19 cellular contexts compared by ENCODE assay signal in genomic region chr19:7677664-7678311, GRCh38. TPM values are rescaled to one million over a fixed set of nuclear protein-coding genes. Genes with fewer than 3 reads are reported as not detected.
DNase-seq lines count a peak whose midpoint lies in the region; ATAC-seq and TF ChIP-seq lines count a peak whose summit lies in the region.
"Had no signal": no experiment of that assay in that cellular context is flagged by ENCODE, and none has a peak within 500 bp of the region (broad histone marks: within the 10 kb centered on the region; RNA-seq: fewer than 3 reads in every experiment).

No MANE protein-coding gene starts in this region.

- H3K27me3 ChIP-seq in IMR-90 (ENCODE audit: control insufficient read depth, insufficient read depth, low read length) (peaks cover 11% of the 10 kb centered on the region), spleen (replicated peaks in 1 of 7) (peaks cover 0 to 51% (median 14%) of the 10 kb centered on the region in 7 donors), thyroid gland (no peaks in the 10 kb centered on the region), GM23338 (ENCODE audit: insufficient read depth) (peaks cover 10% of the 10 kb centered on the region; the same call in 1 of the 2 replicates)

- TF ChIP-seq POLR2A in IMR-90 (IDR thresholded peaks at IDR 0.05; ENCODE audit: low read depth, low read length): no peak
- no peak for TF ChIP-seq POLR2A in spleen (IDR thresholded peaks at IDR 0.05)
- no peak for TF ChIP-seq POLR2A in thyroid gland (IDR thresholded peaks at IDR 0.05)

- no peaks in the 10 kb centered on the region for H3K9me3 Mint-ChIP-seq in central memory CD8-positive, alpha-beta T cell
- H3K9me3 Mint-ChIP-seq in GM23338: peaks cover 6% of the 10 kb centered on the region

- H3K56ac ChIP-seq in IMR-90 (ENCODE audit: extremely low read depth, insufficient read depth, low read length): no peak overlapping the region

- no peak for TF ChIP-seq RAD21 in IMR-90 (IDR thresholded peaks at IDR 0.05; ENCODE audit: low read length)

- no peak overlapping the region for H3K4me3 Mint-ChIP-seq in central memory CD8-positive, alpha-beta T cell
- no peak overlapping the region for H3K4me3 Mint-ChIP-seq in GM23338
- H3K4me3 Mint-ChIP-seq: activated naive CD8-positive, alpha-beta T cell treated with anti-CD3 and anti-CD28 coated beads for 36 hours; T-helper 2 cell treated with Interferon-gamma antibody and Interleukin-4, amounts not matched to agents 5 μg/mL and 100 μg/mL, for 36 hours had no signal

- peaks cover 31% of the 10 kb centered on the region for H3K4me1 Mint-ChIP-seq in central memory CD8-positive, alpha-beta T cell
- H3K4me1 Mint-ChIP-seq in GM23338: peaks cover 4% of the 10 kb centered on the region; the same call in 1 of the 3 replicates

- peaks cover 6% of the 10 kb centered on the region; the same call in 1 of the 2 replicates for H3K36me3 ChIP-seq in IMR-90 (ENCODE audit: control insufficient read depth, insufficient read depth, low read length)
- H3K36me3 ChIP-seq in spleen: peaks cover 0 to 9% (median 7%) of the 10 kb centered on the region in 6 donors
- peaks cover 0 to 5% of the 10 kb centered on the region in 2 donors for H3K36me3 ChIP-seq in thyroid gland
- no peaks in the 10 kb centered on the region; the same call in 1 of the 2 replicates for H3K36me3 ChIP-seq in GM23338 (ENCODE audit: insufficient read depth)

- no peak overlapping the region for H4K91ac ChIP-seq in IMR-90 (ENCODE audit: insufficient read depth, low read depth, low read length)

- no peak overlapping the region for H3K23ac ChIP-seq in IMR-90 (ENCODE audit: low read depth, low read length)

- peaks cover 3% of the 10 kb centered on the region for H3K9me1 ChIP-seq in IMR-90 (ENCODE audit: insufficient read depth, low read length)

- CTCF ChIA-PET in IMR-90 (lab: Yijun Ruan, JAX): no interaction called here

- no peak overlapping the region for H3K9ac ChIP-seq in IMR-90 (ENCODE audit: low read depth, low read length)

- H2AK9ac ChIP-seq in IMR-90 (replicated peaks; ENCODE audit: low read depth, low read length, poor library complexity): no peak overlapping the region

- POLR2A ChIA-PET in IMR-90 (lab: Charles Lee; ENCODE audit: unreplicated experiment): no interaction called here

- peaks cover 14% of the 10 kb centered on the region for H3K36me3 Mint-ChIP-seq in central memory CD8-positive, alpha-beta T cell (ENCODE audit: insufficient read depth)
- peaks cover 8% of the 10 kb centered on the region for H3K36me3 Mint-ChIP-seq in GM23338 (ENCODE audit: low read depth)

- H2AFZ ChIP-seq in IMR-90 (replicated peaks; ENCODE audit: low read length, poor library complexity) (peak overlapping the region; percentile 63), GM23338 (no peak overlapping the region)

- BruUV-seq in IMR-90 (replicated peaks; lab: Mats Ljungman, UMichigan): no TSS peak

- H2AK5ac ChIP-seq in IMR-90 (ENCODE audit: low read depth, low read length): no peak overlapping the region

- no peak overlapping the region for H3K18ac ChIP-seq in IMR-90 (ENCODE audit: low read depth, low read length)

- no peak overlapping the region for H3K14ac ChIP-seq in IMR-90 (replicated peaks; ENCODE audit: low read depth, low read length)

- no peak overlapping the region for H3K27ac ChIP-seq in IMR-90 (ENCODE audit: insufficient read depth, low read length)
- H3K27ac ChIP-seq in spleen: peak overlapping the region in 7 of 8 donors; percentile 54 to 98 (median 81)
- no peak overlapping the region for H3K27ac ChIP-seq in thyroid gland
- H3K27ac ChIP-seq in GM23338 (ENCODE audit: low read depth): no peak overlapping the region
- H3K27ac ChIP-seq: C4-2B, cardiac muscle cell, heart left ventricle, sigmoid colon had no signal

- WGBS in IMR-90 (ENCODE audit: extremely low coverage in 2 of 2, insufficient read length in 1 of 2), 2 experiments: 45% methylated on average over 4 of the region's 12 CpGs; no CpG with 5 or more reads in 1 of the 2 experiments
- 28 to 43% (median 31%) methylated on average over 12 of the region's 12 CpGs for WGBS in spleen, 5 donors
- WGBS in thyroid gland, 2 donors: 56 to 60% methylated on average over 12 of the region's 12 CpGs

- in situ Hi-C loops in IMR-90 (cut with MboI; ENCODE audit: low sequenced_read_pairs): no loop called here

- H2BK15ac ChIP-seq in IMR-90 (ENCODE audit: low read depth, low read length): no peak overlapping the region

- no peak overlapping the region for H3K4me2 ChIP-seq in IMR-90 (ENCODE audit: low read depth, low read length)
- no peak overlapping the region for H3K4me2 ChIP-seq in GM23338

- dilution Hi-C loops in IMR-90 (cut with HindIII; ENCODE audit: low sequenced_read_pairs, unreplicated experiment): no loop called here

- no peak for TF ChIP-seq CTCF in IMR-90 (conservative IDR thresholded peaks at IDR 0.05; ENCODE audit: low read depth, low read length)
- peak in 1 of 11 experiments; percentile 17 for TF ChIP-seq CTCF in spleen (IDR thresholded peaks at IDR 0.05 in 8 of 11, conservative IDR thresholded peaks at IDR 0.05 in 3 of 11)
- TF ChIP-seq CTCF in thyroid gland (IDR thresholded peaks at IDR 0.05): no peak
- no peak for TF ChIP-seq CTCF in GM23338 (conservative IDR thresholded peaks at IDR 0.05; ENCODE audit: low read depth in 2 of 2)

- intact Hi-C loops in IMR-90 (cut with micrococcal nuclease): no loop called here
- intact Hi-C loops in spleen (cut with DNase I; ENCODE audit: low total_unique reads): no loop called here
- intact Hi-C loops in posterior cingulate gyrus (cut with DNase I): loop anchor here (10.0 kb wide), 1 partner anchor 113 kb away; no protein-coding TSS in a partner anchor
- intact Hi-C loops in thyroid gland (cut with DNase I): no loop called here

- H3K27ac Mint-ChIP-seq in central memory CD8-positive, alpha-beta T cell (ENCODE audit: low read depth): peak overlapping the region; percentile 11
- no peak overlapping the region for H3K27ac Mint-ChIP-seq in GM23338
- H3K27ac Mint-ChIP-seq: T-helper 2 cell treated with Interferon-gamma antibody and Interleukin-4, amounts not matched to agents 5 μg/mL and 100 μg/mL, for 36 hours had no signal

- DNase-seq in NOMO-1 (lab: John Stamatoyannopoulos, UW; ENCODE audit: unreplicated experiment in 2 of 2): peak; percentile 29 to 39
- DNase-seq in NOMO-1 treated with dmso at 0.1 percent for 144 hours (lab: John Stamatoyannopoulos, UW; ENCODE audit: unreplicated experiment): no peak
- DNase-seq in IMR-90: no peak
- no peak for DNase-seq in central memory CD8-positive, alpha-beta T cell (ENCODE audit: low spot score in 2 of 2)
- peak; percentile 81 for DNase-seq in spleen
- DNase-seq in posterior cingulate gyrus: no peak
- DNase-seq in thyroid gland: no peak
- DNase-seq in GM23338 (ENCODE audit: low spot score): no peak
- DNase-seq: 8988T; activated CD4-positive, alpha-beta T cell treated with anti-CD3 and anti-CD28 coated beads for 48 hours; activated naive CD8-positive, alpha-beta T cell treated with anti-CD3 and anti-CD28 coated beads for 36 hours; DMS79 treated with DMSO at 0.1 percent for 48 hours; effector CD4-positive, alpha-beta T cell; heart left ventricle; Right ventricle myocardium superior; sigmoid colon had no signal

- H3K79me1 ChIP-seq in IMR-90 (ENCODE audit: low read depth in 1 of 2, low read length in 2 of 2): peaks cover 0 to 20% of the 10 kb centered on the region in 2 experiments; a peak in 3 of 4 replicates

- peaks cover 53% of the 10 kb centered on the region for H3K27me3 Mint-ChIP-seq in central memory CD8-positive, alpha-beta T cell
- peaks cover 26% of the 10 kb centered on the region for H3K27me3 Mint-ChIP-seq in GM23338 (ENCODE audit: insufficient read depth, low read depth, poor library complexity)

- H3K4me1 ChIP-seq in IMR-90 (ENCODE audit: control insufficient read depth, insufficient read depth, low read length) (peaks cover 4% of the 10 kb centered on the region; the same call in 1 of the 2 replicates), spleen (peaks cover 6 to 81% (median 47%) of the 10 kb centered on the region in 6 donors), thyroid gland (peaks cover 6 to 9% of the 10 kb centered on the region in 2 donors), GM23338 (ENCODE audit: insufficient read depth) (no peaks in the 10 kb centered on the region)

- no peak overlapping the region for H3K4me3 ChIP-seq in IMR-90 (ENCODE audit: insufficient read depth, low read depth, low read length)
- H3K4me3 ChIP-seq in spleen: peak overlapping the region in 5 of 8 donors; percentile 14 to 96 (median 26)
- no peak overlapping the region for H3K4me3 ChIP-seq in thyroid gland (replicated peaks in 1 of 3)
- H3K4me3 ChIP-seq in GM23338: no peak overlapping the region
- H3K4me3 ChIP-seq: cardiac muscle cell, heart left ventricle had no signal

- 0 out of 2 replicates have a peak, but pooled peaks cover 3% of the 10 kb centered on the region for H3K79me2 ChIP-seq in GM23338 (replicated peaks; ENCODE audit: insufficient read depth)

- ATAC-seq in IMR-90 (ENCODE audit: low read depth): no peak
- no peak for ATAC-seq in central memory CD8-positive, alpha-beta T cell (replicated peaks; ENCODE audit: extremely low read depth, poor library complexity, severe bottlenecking)
- no peak for ATAC-seq in GM23338
- ATAC-seq: heart left ventricle had no signal

- no peaks in the 10 kb centered on the region for H3K9me2 ChIP-seq in GM23338 (ENCODE audit: insufficient read depth)

- no peak overlapping the region for H4K8ac ChIP-seq in IMR-90 (ENCODE audit: low read depth in 2 of 2, low read length in 2 of 2)

- H4K5ac ChIP-seq in IMR-90 (ENCODE audit: low read depth, low read length): no peak overlapping the region

- H4K20me1 ChIP-seq in IMR-90 (ENCODE audit: insufficient read depth, low read length): peaks cover 4% of the 10 kb centered on the region
- H4K20me1 ChIP-seq in GM23338 (replicated peaks; ENCODE audit: insufficient read depth): peaks cover 2% of the 10 kb centered on the region; the same call in 1 of the 2 replicates

- H3K4ac ChIP-seq in IMR-90 (ENCODE audit: low read depth, low read length): no peak overlapping the region

- H2BK120ac ChIP-seq in IMR-90 (ENCODE audit: low read depth, low read length): no peak overlapping the region

- no peak overlapping the region for H2BK5ac ChIP-seq in IMR-90 (ENCODE audit: low read depth, low read length, poor library complexity, severe bottlenecking)

- H3K9me3 ChIP-seq in IMR-90 (ENCODE audit: control insufficient read depth, insufficient read depth, low read length): peaks cover 4% of the 10 kb centered on the region; the same call in 1 of the 2 replicates
- peaks cover 0 to 5% (median 0%) of the 10 kb centered on the region in 8 donors for H3K9me3 ChIP-seq in spleen
- H3K9me3 ChIP-seq in thyroid gland: no peaks in the 10 kb centered on the region
- H3K9me3 ChIP-seq: sigmoid colon had no signal

- H2BK20ac ChIP-seq in IMR-90 (ENCODE audit: low read depth, low read length): no peak overlapping the region

- H3F3A ChIP-seq in GM23338 (replicated peaks; ENCODE audit: low read depth): 0 out of 2 replicates have a peak, but pooled peaks cover 3% of the 10 kb centered on the region

RNA-seq across cellular contexts. Expression of gene MCEMP1, which starts 0.9 kb away (rescaled TPM):
- total RNA-seq in IMR-90 (2012; rRNA removed): not detected in 2 replicates
- 0.15 TPM in 1 of 2 replicates, not detected in the other for polyA plus RNA-seq in IMR-90 (2012; rRNA removed)
- not detected in 2 replicates for polyA plus RNA-seq in IMR-90 (2012; cell fraction: cytosol; rRNA removed)
- not detected in 2 replicates for polyA plus RNA-seq in IMR-90 (2012; cell fraction: nucleus; rRNA removed; ENCODE audit: low replicate concordance)
- total RNA-seq in spleen: 10 to 100 TPM; 12.9 to 95.6 (median 28.7) TPM
- polyA plus RNA-seq in spleen: 10 to 100 TPM in 2 of 3 donors, 1 to 10 TPM in 1; 3.9 to 23.7 (median 11.7) TPM
- total RNA-seq in thyroid gland: 1 to 10 TPM in 1 of 4 donors, under 1 TPM in 1, not detected in 2; 0.54 to 1.7 TPM
- not detected in 2 replicates for total RNA-seq in GM23338 (2014; rRNA removed; shearing (Covaris generic))
- polyA plus RNA-seq in GM23338 (2016; fragmentation: Nextera tagmentation; extraction: Ambion mirVana): not detected in 2 replicates
- total RNA-seq: activated naive CD8-positive, alpha-beta T cell treated with anti-CD3 and anti-CD28 coated beads for 36 hours; cardiac muscle cell had no signal
- polyA plus RNA-seq: cardiac muscle cell had no signal

RNA-seq across cellular contexts. Expression of gene TRAPPC5, which starts 2.8 kb away (rescaled TPM):
- total RNA-seq in IMR-90 (2012; rRNA removed) (54.7 and 73.0 TPM in 2 replicates), spleen (10 to 100 TPM; 47.2 to 88.5 (median 77.4) TPM), thyroid gland (100 to 1,000 TPM in 2 of 4 donors, 10 to 100 TPM in 2; 46.8 to 111 (median 93.1) TPM)
- polyA plus RNA-seq in IMR-90 (2012; rRNA removed) (109 and 185 TPM in 2 replicates), spleen (100 to 1,000 TPM in 2 of 3 donors, 10 to 100 TPM in 1; 94.3 to 159 (median 128) TPM), GM23338 (2016; fragmentation: Nextera tagmentation; extraction: Ambion mirVana) (252 and 284 TPM in 2 replicates)
- polyA plus RNA-seq in IMR-90 (2012; cell fraction: cytosol; rRNA removed): 49.6 and 159 TPM in 2 replicates
- 34.9 and 73.1 TPM in 2 replicates for polyA plus RNA-seq in IMR-90 (2012; cell fraction: nucleus; rRNA removed; ENCODE audit: low replicate concordance)
- 78.3 and 83.8 TPM in 2 replicates for total RNA-seq in GM23338 (2014; rRNA removed; shearing (Covaris generic))

RNA-seq across cellular contexts. Expression of gene RETN, which starts 8.9 kb away (rescaled TPM):
- total RNA-seq in IMR-90 (2012; rRNA removed): not detected in 2 replicates
- polyA plus RNA-seq in IMR-90 (2012; rRNA removed): not detected in 2 replicates
- not detected in 2 replicates for polyA plus RNA-seq in IMR-90 (2012; cell fraction: cytosol; rRNA removed)
- polyA plus RNA-seq in IMR-90 (2012; cell fraction: nucleus; rRNA removed; ENCODE audit: low replicate concordance): not detected in 2 replicates
- 10 to 100 TPM in 4 of 7 donors, 1 to 10 TPM in 3; 5.4 to 44.0 (median 12.4) TPM for total RNA-seq in spleen
- polyA plus RNA-seq in spleen: 10 to 100 TPM; 26.0 to 60.6 (median 51.1) TPM
- total RNA-seq in thyroid gland: not detected
- not detected in 2 replicates for total RNA-seq in GM23338 (2014; rRNA removed; shearing (Covaris generic))
- not detected in 2 replicates for polyA plus RNA-seq in GM23338 (2016; fragmentation: Nextera tagmentation; extraction: Ambion mirVana)
- total RNA-seq: activated naive CD8-positive, alpha-beta T cell treated with anti-CD3 and anti-CD28 coated beads for 36 hours; cardiac muscle cell; sigmoid colon had no signal
- polyA plus RNA-seq: cardiac muscle cell had no signal

RNA-seq across cellular contexts. Expression of gene FCER2, which starts 24.1 kb away (rescaled TPM):
- total RNA-seq in IMR-90 (2012; rRNA removed) (not detected in 2 replicates), spleen (100 to 1,000 TPM in 1 of 7 donors, 10 to 100 TPM in 6; 26.4 to 121 (median 47.0) TPM), thyroid gland (not detected)
- polyA plus RNA-seq in IMR-90 (2012; rRNA removed) (not detected in 2 replicates), spleen (100 to 1,000 TPM in 2 of 3 donors, 10 to 100 TPM in 1; 48.0 to 108 (median 105) TPM), GM23338 (2016; fragmentation: Nextera tagmentation; extraction: Ambion mirVana) (0.29 and 0.38 TPM in 2 replicates)
- polyA plus RNA-seq in IMR-90 (2012; cell fraction: cytosol; rRNA removed): not detected in 2 replicates
- not detected in 2 replicates for polyA plus RNA-seq in IMR-90 (2012; cell fraction: nucleus; rRNA removed; ENCODE audit: low replicate concordance)
- not detected in 2 replicates for total RNA-seq in GM23338 (2014; rRNA removed; shearing (Covaris generic))
- total RNA-seq: cardiac muscle cell had no signal
- polyA plus RNA-seq: cardiac muscle cell had no signal

RNA-seq across cellular contexts. Expression of gene STXBP2, which starts 40.9 kb away (rescaled TPM):
- 3.9 and 8.6 TPM in 2 replicates for total RNA-seq in IMR-90 (2012; rRNA removed)
- polyA plus RNA-seq in IMR-90 (2012; rRNA removed): 12.5 and 12.6 TPM in 2 replicates
- polyA plus RNA-seq in IMR-90 (2012; cell fraction: cytosol; rRNA removed): 13.3 TPM in 2 replicates
- 63.8 and 80.0 TPM in 2 replicates for polyA plus RNA-seq in IMR-90 (2012; cell fraction: nucleus; rRNA removed; ENCODE audit: low replicate concordance)
- total RNA-seq in spleen: 100 to 1,000 TPM; 144 to 455 (median 185) TPM
- 100 to 1,000 TPM in 1 of 3 donors, 10 to 100 TPM in 2; 58.8 to 198 (median 94.4) TPM for polyA plus RNA-seq in spleen
- 10 to 100 TPM; 48.8 to 89.2 (median 70.2) TPM for total RNA-seq in thyroid gland
- 37.6 and 55.8 TPM in 2 replicates for total RNA-seq in GM23338 (2014; rRNA removed; shearing (Covaris generic))
- polyA plus RNA-seq in GM23338 (2016; fragmentation: Nextera tagmentation; extraction: Ambion mirVana): 42.6 and 45.0 TPM in 2 replicates

Comparison
In these comparisons a context has a peak if more than half of its experiments do, and no peak if none do; other contexts are left out.
1. DNase-seq: peak in NOMO-1 (2 of 2) and spleen (single experiment); none in NOMO-1 treated with dmso at 0.1 percent for 144 hours (single experiment), IMR-90 (single experiment), central memory CD8-positive, alpha-beta T cell (0 of 2), posterior cingulate gyrus (0 of 10), thyroid gland (0 of 2) and GM23338 (single experiment).
2. H3K27ac ChIP-seq: peak in spleen (7 of 8); none in IMR-90 (single experiment), thyroid gland (0 of 3) and GM23338 (single experiment).
3. H3K4me3 ChIP-seq: peak in spleen (5 of 8); none in IMR-90 (single experiment), thyroid gland (0 of 3) and GM23338 (single experiment).
4. RNA of gene MCEMP1, which starts 0.9 kb away (total RNA-seq): 12.9 to 95.6 TPM in spleen; 0.54 to 1.7 TPM in thyroid gland, not detected in IMR-90 and not detected in GM23338; every median in the first group is over 4 times any median in the second.